Comparison of ENCODE assay signal across 2 cellular contexts in the genomic region with DNA sequence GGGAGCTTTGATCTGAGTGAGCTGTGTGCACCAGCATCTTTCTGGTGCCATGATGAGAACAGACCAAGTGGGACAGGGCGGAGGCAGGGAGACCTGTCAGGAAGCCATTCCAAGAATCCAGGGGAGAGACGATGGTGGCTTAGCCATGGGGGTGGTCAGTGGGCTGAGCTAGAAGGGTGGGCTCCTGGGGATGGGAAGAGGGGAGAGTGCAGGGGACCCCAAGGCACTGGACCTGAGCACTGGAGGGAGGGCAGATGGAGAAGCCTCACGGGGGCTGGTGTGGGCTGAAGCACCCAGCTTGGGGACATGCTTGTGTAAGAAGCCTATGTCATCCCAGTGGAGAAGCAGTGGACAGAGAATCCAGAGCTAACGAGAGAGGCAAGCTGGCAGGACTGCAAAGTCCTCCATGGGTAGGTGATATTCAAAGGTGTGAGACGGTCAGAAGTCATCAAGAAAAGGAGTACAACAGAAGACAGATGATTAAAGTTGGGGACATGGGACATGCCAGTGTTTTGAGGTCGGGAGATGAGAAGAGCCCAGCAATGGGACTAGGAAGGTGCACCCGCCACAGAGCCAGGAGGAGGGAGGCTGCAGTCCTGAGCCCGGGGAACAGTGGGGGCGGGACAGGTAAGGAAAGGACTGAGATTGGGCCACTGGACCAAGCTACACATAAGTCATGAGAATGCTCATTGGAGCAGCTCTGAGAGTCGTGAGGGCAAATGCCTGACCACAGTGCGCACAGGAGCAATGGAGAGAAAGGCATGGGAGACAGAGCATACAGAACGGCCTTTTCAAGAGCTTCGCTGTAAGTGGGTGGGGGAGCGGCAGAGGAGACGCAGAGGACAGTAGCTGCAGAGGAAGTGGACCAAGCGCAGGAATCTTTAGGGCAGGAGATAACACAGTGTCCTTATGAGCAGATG.
TF ChIP-seq lines count a peak whose summit lies in the region.

No MANE protein-coding gene starts in this region.

TF ChIP-seq in SK-N-SH, 30 proteins besides CTCF, POLR2A, EP300 and RAD21 (continued from another document):
- TF ChIP-seq, protein P1, sequence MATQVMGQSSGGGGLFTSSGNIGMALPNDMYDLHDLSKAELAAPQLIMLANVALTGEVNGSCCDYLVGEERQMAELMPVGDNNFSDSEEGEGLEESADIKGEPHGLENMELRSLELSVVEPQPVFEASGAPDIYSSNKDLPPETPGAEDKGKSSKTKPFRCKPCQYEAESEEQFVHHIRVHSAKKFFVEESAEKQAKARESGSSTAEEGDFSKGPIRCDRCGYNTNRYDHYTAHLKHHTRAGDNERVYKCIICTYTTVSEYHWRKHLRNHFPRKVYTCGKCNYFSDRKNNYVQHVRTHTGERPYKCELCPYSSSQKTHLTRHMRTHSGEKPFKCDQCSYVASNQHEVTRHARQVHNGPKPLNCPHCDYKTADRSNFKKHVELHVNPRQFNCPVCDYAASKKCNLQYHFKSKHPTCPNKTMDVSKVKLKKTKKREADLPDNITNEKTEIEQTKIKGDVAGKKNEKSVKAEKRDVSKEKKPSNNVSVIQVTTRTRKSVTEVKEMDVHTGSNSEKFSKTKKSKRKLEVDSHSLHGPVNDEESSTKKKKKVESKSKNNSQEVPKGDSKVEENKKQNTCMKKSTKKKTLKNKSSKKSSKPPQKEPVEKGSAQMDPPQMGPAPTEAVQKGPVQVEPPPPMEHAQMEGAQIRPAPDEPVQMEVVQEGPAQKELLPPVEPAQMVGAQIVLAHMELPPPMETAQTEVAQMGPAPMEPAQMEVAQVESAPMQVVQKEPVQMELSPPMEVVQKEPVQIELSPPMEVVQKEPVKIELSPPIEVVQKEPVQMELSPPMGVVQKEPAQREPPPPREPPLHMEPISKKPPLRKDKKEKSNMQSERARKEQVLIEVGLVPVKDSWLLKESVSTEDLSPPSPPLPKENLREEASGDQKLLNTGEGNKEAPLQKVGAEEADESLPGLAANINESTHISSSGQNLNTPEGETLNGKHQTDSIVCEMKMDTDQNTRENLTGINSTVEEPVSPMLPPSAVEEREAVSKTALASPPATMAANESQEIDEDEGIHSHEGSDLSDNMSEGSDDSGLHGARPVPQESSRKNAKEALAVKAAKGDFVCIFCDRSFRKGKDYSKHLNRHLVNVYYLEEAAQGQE (IDR thresholded peaks at IDR 0.05; ENCODE audit: low read depth, low read length), result no peak
- TF ChIP-seq MXI1 (IDR thresholded peaks at IDR 0.05; ENCODE audit: low read depth, low read length), result no peak

TF ChIP-seq in SK-N-SH treated with all-trans-retinoic acid at 6 μM for 48 hours, 23 proteins besides CTCF, POLR2A, EP300 and RAD21 (continued from another document):
- TF ChIP-seq SNAI2 (CRISPR knock-in tag; IDR thresholded peaks at IDR 0.05), result no peak
- no peak for TF ChIP-seq ZNF8 (CRISPR knock-in tag; IDR thresholded peaks at IDR 0.05)
- TF ChIP-seq BACH2 (CRISPR knock-in tag; IDR thresholded peaks at IDR 0.05; ENCODE audit: borderline replicate concordance), result no peak
- no peak for TF ChIP-seq ZFP30 (CRISPR knock-in tag; IDR thresholded peaks at IDR 0.05)
- no peak for TF ChIP-seq CSDC2 (CRISPR knock-in tag; IDR thresholded peaks at IDR 0.05)
- TF ChIP-seq, protein P2, sequence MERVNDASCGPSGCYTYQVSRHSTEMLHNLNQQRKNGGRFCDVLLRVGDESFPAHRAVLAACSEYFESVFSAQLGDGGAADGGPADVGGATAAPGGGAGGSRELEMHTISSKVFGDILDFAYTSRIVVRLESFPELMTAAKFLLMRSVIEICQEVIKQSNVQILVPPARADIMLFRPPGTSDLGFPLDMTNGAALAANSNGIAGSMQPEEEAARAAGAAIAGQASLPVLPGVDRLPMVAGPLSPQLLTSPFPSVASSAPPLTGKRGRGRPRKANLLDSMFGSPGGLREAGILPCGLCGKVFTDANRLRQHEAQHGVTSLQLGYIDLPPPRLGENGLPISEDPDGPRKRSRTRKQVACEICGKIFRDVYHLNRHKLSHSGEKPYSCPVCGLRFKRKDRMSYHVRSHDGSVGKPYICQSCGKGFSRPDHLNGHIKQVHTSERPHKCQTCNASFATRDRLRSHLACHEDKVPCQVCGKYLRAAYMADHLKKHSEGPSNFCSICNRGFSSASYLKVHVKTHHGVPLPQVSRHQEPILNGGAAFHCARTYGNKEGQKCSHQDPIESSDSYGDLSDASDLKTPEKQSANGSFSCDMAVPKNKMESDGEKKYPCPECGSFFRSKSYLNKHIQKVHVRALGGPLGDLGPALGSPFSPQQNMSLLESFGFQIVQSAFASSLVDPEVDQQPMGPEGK (CRISPR knock-in tag; IDR thresholded peaks at IDR 0.05; ENCODE audit: borderline replicate concordance), result no peak
- no peak for TF ChIP-seq RARB (CRISPR knock-in tag; IDR thresholded peaks at IDR 0.05)
- TF ChIP-seq, protein P3, sequence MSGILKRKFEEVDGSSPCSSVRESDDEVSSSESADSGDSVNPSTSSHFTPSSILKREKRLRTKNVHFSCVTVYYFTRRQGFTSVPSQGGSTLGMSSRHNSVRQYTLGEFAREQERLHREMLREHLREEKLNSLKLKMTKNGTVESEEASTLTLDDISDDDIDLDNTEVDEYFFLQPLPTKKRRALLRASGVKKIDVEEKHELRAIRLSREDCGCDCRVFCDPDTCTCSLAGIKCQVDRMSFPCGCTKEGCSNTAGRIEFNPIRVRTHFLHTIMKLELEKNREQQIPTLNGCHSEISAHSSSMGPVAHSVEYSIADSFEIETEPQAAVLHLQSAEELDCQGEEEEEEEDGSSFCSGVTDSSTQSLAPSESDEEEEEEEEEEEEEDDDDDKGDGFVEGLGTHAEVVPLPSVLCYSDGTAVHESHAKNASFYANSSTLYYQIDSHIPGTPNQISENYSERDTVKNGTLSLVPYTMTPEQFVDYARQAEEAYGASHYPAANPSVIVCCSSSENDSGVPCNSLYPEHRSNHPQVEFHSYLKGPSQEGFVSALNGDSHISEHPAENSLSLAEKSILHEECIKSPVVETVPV (CRISPR knock-in tag; IDR thresholded peaks at IDR 0.05), result no peak
- no peak for TF ChIP-seq ZNF565 (CRISPR knock-in tag; conservative IDR thresholded peaks at IDR 0.05; ENCODE audit: low read depth)
- TF ChIP-seq, protein P4, sequence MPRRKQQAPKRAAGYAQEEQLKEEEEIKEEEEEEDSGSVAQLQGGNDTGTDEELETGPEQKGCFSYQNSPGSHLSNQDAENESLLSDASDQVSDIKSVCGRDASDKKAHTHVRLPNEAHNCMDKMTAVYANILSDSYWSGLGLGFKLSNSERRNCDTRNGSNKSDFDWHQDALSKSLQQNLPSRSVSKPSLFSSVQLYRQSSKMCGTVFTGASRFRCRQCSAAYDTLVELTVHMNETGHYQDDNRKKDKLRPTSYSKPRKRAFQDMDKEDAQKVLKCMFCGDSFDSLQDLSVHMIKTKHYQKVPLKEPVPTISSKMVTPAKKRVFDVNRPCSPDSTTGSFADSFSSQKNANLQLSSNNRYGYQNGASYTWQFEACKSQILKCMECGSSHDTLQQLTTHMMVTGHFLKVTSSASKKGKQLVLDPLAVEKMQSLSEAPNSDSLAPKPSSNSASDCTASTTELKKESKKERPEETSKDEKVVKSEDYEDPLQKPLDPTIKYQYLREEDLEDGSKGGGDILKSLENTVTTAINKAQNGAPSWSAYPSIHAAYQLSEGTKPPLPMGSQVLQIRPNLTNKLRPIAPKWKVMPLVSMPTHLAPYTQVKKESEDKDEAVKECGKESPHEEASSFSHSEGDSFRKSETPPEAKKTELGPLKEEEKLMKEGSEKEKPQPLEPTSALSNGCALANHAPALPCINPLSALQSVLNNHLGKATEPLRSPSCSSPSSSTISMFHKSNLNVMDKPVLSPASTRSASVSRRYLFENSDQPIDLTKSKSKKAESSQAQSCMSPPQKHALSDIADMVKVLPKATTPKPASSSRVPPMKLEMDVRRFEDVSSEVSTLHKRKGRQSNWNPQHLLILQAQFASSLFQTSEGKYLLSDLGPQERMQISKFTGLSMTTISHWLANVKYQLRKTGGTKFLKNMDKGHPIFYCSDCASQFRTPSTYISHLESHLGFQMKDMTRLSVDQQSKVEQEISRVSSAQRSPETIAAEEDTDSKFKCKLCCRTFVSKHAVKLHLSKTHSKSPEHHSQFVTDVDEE (CRISPR knock-in tag; IDR thresholded peaks at IDR 0.05), result no peak
- TF ChIP-seq ESRRG (CRISPR knock-in tag; IDR thresholded peaks at IDR 0.05), result no peak
